ENCODE assay signal across 8 cellular contexts in the genomic region with DNA sequence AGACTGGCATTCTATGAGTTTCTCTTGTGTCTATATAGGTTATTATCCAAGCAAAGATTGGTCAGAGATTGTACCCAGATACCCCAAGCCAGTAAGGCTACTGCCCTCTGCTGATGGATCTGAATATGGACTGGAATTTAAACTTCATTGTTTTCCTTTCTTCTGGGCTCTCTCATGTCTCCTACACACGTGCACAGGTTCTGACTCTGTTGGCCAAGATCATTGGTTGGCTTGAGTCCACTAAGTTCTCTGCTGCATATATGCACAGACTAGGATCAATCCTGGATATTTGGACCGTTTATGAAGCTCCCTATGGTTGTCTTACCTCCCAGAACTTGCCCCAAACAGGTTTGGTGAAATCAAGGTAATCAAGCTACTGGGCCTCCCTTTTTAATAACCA.
DNase-seq lines count a peak whose midpoint lies in the region; ATAC-seq, FAIRE-seq and TF ChIP-seq lines count a peak whose summit lies in the region.

No MANE protein-coding gene starts in this region.

- H3K4me1 ChIP-seq in endothelial cell of umbilical vein (ENCODE audit: control insufficient read depth, extremely low read depth, insufficient read depth, low read length), result no peaks in the 10 kb centered on the region

- H3K27ac Mint-ChIP-seq in naive B cell, result no peak overlapping the region

- H3K27me3 Mint-ChIP-seq in naive B cell, result no peaks in the 10 kb centered on the region

- dilution Hi-C loops in endothelial cell of umbilical vein (cut with MboI; ENCODE audit: extremely low pct_ligation_motif_present, low sequenced_read_pairs), result no loop called here

- no peak overlapping the region for H3K4me3 ChIP-seq in endothelial cell of umbilical vein (replicated peaks in 1 of 3; ENCODE audit: insufficient read depth in 1 of 3, low read depth in 1 of 3, low read length in 3 of 3)

- H4K20me1 ChIP-seq in endothelial cell of umbilical vein (replicated peaks; ENCODE audit: control insufficient read depth, extremely low read depth, insufficient read depth, low read length), result no peaks in the 10 kb centered on the region

- no peaks in the 10 kb centered on the region for H3K27me3 ChIP-seq in endothelial cell of umbilical vein (ENCODE audit: control insufficient read depth in 2 of 2, insufficient read depth in 2 of 2, low read length in 2 of 2)

- peak; percentile 38 to 47 for ATAC-seq in naive B cell (ENCODE audit: low read depth in 2 of 2)
- ATAC-seq in GM19395 (IDR thresholded peaks at IDR 0.05; ENCODE audit: unreplicated experiment), result no peak
- no peak for ATAC-seq in HG02678 (IDR thresholded peaks at IDR 0.05; ENCODE audit: unreplicated experiment)

- intact Hi-C loops in endothelial cell of umbilical vein (cut with micrococcal nuclease), result loop anchor here (1.0 to 5.0 kb wide), 4 partner anchors 154 to 399 kb away; a partner anchor contains a TSS

- H3K9me3 Mint-ChIP-seq in naive B cell, result no peaks in the 10 kb centered on the region

- no peaks in the 10 kb centered on the region for H3K9me3 ChIP-seq in endothelial cell of umbilical vein (replicated peaks; ENCODE audit: control insufficient read depth, insufficient read depth, low read length)

- no peak overlapping the region for H3K4me3 Mint-ChIP-seq in naive B cell

- no peaks in the 10 kb centered on the region for H3K36me3 Mint-ChIP-seq in naive B cell

- TF ChIP-seq POLR2A in endothelial cell of umbilical vein (IDR thresholded peaks at IDR 0.05; ENCODE audit: low read depth, low read length), result no peak

- H3K4me1 Mint-ChIP-seq in naive B cell, result no peaks in the 10 kb centered on the region

- DNase-seq in activated T-cell treated with anti-CD3 and anti-CD28 coated beads for 4 hours (peak; percentile 3), Kasumi-1 (lab: John Stamatoyannopoulos, UW) (peak; percentile 90 to 94), RKO (ENCODE audit: low spot score) (peak; percentile 70), endothelial cell of umbilical vein (ENCODE audit: low read depth, low spot score) (peak; percentile 78), naive B cell (peak; percentile 15)
- DNase-seq in activated T-cell treated with anti-CD3 and anti-CD28 coated beads, Interleukin-2, amount 50 U/mL, for 1 hour, result no peak

- peak; percentile 60 to 65 for TF ChIP-seq CTCF in endothelial cell of umbilical vein (IDR thresholded peaks at IDR 0.05; ENCODE audit: extremely low read depth in 1 of 2, insufficient read depth in 1 of 2, low read depth in 1 of 2, low read length in 2 of 2)

- peak; percentile 80 for FAIRE-seq in endothelial cell of umbilical vein (lab: Jason Lieb, UNC)

- no peak overlapping the region for H3K9ac ChIP-seq in endothelial cell of umbilical vein (replicated peaks; ENCODE audit: extremely low read depth, insufficient read depth, low read length)

- CTCF ChIA-PET in endothelial cell of umbilical vein (lab: Charles Lee), result interaction anchor here (0.7 to 7.4 kb wide), 14 partner anchors 10 to 400 kb away, joined by 3 to 97 read pairs (median 4); no protein-coding TSS in a partner anchor

- no peaks in the 10 kb centered on the region for H3K79me2 ChIP-seq in endothelial cell of umbilical vein (ENCODE audit: control insufficient read depth, insufficient read depth, low read length)

- POLR2A ChIA-PET in endothelial cell of umbilical vein (lab: Charles Lee), result no interaction called here

- H3K36me3 ChIP-seq in endothelial cell of umbilical vein (ENCODE audit: control insufficient read depth in 2 of 2, extremely low read depth in 1 of 2, insufficient read depth in 2 of 2, low read length in 2 of 2), result no peaks in the 10 kb centered on the region

- H3K4me2 ChIP-seq in endothelial cell of umbilical vein (ENCODE audit: insufficient read depth, low read length), result no peak overlapping the region

- H3K27ac ChIP-seq in endothelial cell of umbilical vein (ENCODE audit: insufficient read depth, low read depth, low read length), result no peak overlapping the region

- H3K9me1 ChIP-seq in endothelial cell of umbilical vein (replicated peaks; ENCODE audit: control insufficient read depth, extremely low read depth, insufficient read depth, low read length), result no peaks in the 10 kb centered on the region

- no TSS peak for BruUV-seq in endothelial cell of umbilical vein (replicated peaks; lab: Mats Ljungman, UMichigan)

- H2AFZ ChIP-seq in endothelial cell of umbilical vein (ENCODE audit: low read depth, low read length), result no peak overlapping the region

TF ChIP-seq in endothelial cell of umbilical vein, 7 proteins besides CTCF, POLR2A, EP300 and RAD21:
- peak; percentile 73 for TF ChIP-seq GATA2 (IDR thresholded peaks at IDR 0.05; ENCODE audit: insufficient read depth, insufficient read length, low read depth, low read length)
- no peak for TF ChIP-seq EZH2 (IDR thresholded peaks at IDR 0.05; ENCODE audit: borderline replicate concordance, low read depth, low read length, severe bottlenecking)
- TF ChIP-seq, protein P1, sequence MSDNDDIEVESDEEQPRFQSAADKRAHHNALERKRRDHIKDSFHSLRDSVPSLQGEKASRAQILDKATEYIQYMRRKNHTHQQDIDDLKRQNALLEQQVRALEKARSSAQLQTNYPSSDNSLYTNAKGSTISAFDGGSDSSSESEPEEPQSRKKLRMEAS (IDR thresholded peaks at IDR 0.05; ENCODE audit: insufficient read depth, insufficient read length), result no peak
- no peak for TF ChIP-seq MYC (IDR thresholded peaks at IDR 0.05; ENCODE audit: low read depth, low read length)
- TF ChIP-seq POLR2AphosphoS5 (IDR thresholded peaks at IDR 0.05; ENCODE audit: insufficient read depth, low read depth, low read length), result no peak
- TF ChIP-seq JUN (IDR thresholded peaks at IDR 0.05; ENCODE audit: borderline replicate concordance, insufficient read depth, insufficient read length, low read depth), result no peak

Comparison
In these comparisons a context has a peak if more than half of its experiments do, and no peak if none do; other contexts are left out.
1. ATAC-seq: peak in naive B cell (2 of 2); none in GM19395 (single experiment) and HG02678 (single experiment).